In the genomic region with DNA sequence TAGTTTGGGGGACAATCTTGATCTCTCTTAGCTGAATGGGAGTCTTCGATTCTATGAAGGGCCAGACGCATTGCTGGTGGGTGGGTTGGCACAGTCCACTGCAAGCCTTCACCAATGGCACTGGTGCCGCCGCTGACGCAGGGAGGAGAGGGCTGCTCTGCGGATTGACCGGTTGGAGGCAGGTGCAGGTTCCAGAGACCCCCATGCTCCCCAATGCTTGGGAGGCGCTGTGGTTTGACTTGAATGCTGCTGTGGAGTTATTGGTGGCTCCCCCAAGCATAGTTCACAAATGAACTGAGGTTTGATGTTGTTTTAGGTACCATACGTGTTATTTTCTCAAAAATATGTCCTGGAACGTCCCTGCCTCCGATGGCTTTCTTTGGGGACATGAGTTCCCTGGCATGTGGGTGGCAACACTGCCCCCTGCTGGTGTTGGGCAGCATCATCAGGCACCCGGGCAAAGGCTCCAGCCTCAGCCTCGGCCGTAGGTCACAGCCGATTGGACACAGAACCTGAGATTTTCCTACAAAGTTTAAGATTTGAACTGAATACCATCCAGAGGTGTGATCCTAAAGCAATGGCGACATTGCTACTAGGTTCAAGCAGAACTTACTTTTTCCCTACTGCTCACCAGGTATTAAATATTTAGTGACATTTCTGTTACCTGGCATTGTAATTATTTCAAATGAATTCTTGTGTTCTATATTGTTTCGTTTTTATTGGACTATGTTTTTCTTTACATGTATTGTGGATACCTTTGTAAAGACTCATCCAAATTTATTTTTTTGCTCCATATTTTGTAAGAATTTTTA, we compare ENCODE assay signal across 8 cellular contexts.
DNase-seq lines count a peak whose midpoint lies in the region; ATAC-seq, FAIRE-seq and TF ChIP-seq lines count a peak whose summit lies in the region.

No MANE protein-coding gene starts in this region.

- H3K27ac Mint-ChIP-seq in CD4-positive, alpha-beta T cell = no peak overlapping the region
- H3K27ac Mint-ChIP-seq in natural killer cell = no peak overlapping the region
- no peak overlapping the region for H3K27ac Mint-ChIP-seq in stimulated activated effector memory CD8-positive, alpha-beta T cell treated with anti-CD3 and anti-CD28 coated beads, Interleukin-12 subunit alpha, Interleukin-12 subunit beta, amount 100 ng/mL, for 72 hours

- 19% methylated on average over 14 of the region's 17 CpGs for WGBS in esophagus muscularis mucosa

- peak; percentile 97 for TF ChIP-seq CTCF in CD4-positive, alpha-beta T cell (IDR thresholded peaks at IDR 0.05)
- TF ChIP-seq CTCF in OCI-LY1 (IDR thresholded peaks at IDR 0.05; ENCODE audit: low read length) (peak; percentile 99), esophagus muscularis mucosa (IDR thresholded peaks at IDR 0.05) (peak in 2 of 3 experiments; percentile 96 to 99), natural killer cell (IDR thresholded peaks at IDR 0.05) (peak; percentile 98)

- peaks cover 15% of the 10 kb centered on the region for H3K27me3 Mint-ChIP-seq in CD4-positive, alpha-beta T cell
- peaks cover 3 to 17% of the 10 kb centered on the region in 2 donors for H3K27me3 Mint-ChIP-seq in natural killer cell (ENCODE audit: low read depth in 2 of 2)

- POLR2A ChIA-PET in CD4-positive, alpha-beta T cell (lab: Charles Lee) = interaction anchor here (0.6 to 0.8 kb wide), 2 partner anchors 107 to 111 kb away, joined by 3 read pairs; no protein-coding TSS in a partner anchor

- H3K79me2 ChIP-seq in OCI-LY1 (ENCODE audit: insufficient read depth, low read length) = no peaks in the 10 kb centered on the region

- no peaks in the 10 kb centered on the region for H3K9me3 Mint-ChIP-seq in CD4-positive, alpha-beta T cell
- no peaks in the 10 kb centered on the region for H3K9me3 Mint-ChIP-seq in natural killer cell
- H3K9me3 Mint-ChIP-seq in stimulated activated effector memory CD8-positive, alpha-beta T cell treated with anti-CD3 and anti-CD28 coated beads, Interleukin-12 subunit alpha, Interleukin-12 subunit beta, amount 100 ng/mL, for 72 hours = no peaks in the 10 kb centered on the region

- H3K27ac ChIP-seq in CD4-positive, alpha-beta T cell (ENCODE audit: low read depth, low read length) = no peak overlapping the region
- H3K27ac ChIP-seq in OCI-LY1 (ENCODE audit: low read depth, low read length, poor library complexity, severe bottlenecking) = no peak overlapping the region
- no peak overlapping the region for H3K27ac ChIP-seq in esophagus muscularis mucosa (replicated peaks in 1 of 4)

- H3K4me3 Mint-ChIP-seq in CD4-positive, alpha-beta T cell = no peak overlapping the region
- no peak overlapping the region for H3K4me3 Mint-ChIP-seq in natural killer cell
- no peak overlapping the region for H3K4me3 Mint-ChIP-seq in stimulated activated effector memory CD8-positive, alpha-beta T cell treated with anti-CD3 and anti-CD28 coated beads, Interleukin-12 subunit alpha, Interleukin-12 subunit beta, amount 100 ng/mL, for 72 hours

- DNase-seq in CD4-positive, alpha-beta T cell = peak; percentile 56 to 81 (median 68)
- DNase-seq in GM19239 (ENCODE audit: insufficient read length, low spot score) (peak; percentile 93), activated T-cell treated with anti-CD3 and anti-CD28 coated beads for 4 hours (peak; percentile 73), esophagus muscularis mucosa (ENCODE audit: extremely low spot score) (no peak), natural killer cell (peak; percentile 74)
- peak; percentile 77 to 87 for DNase-seq in stimulated activated effector memory CD8-positive, alpha-beta T cell treated with anti-CD3 and anti-CD28 coated beads, Interleukin-12 subunit alpha, Interleukin-12 subunit beta, amount 100 ng/mL, for 72 hours (ENCODE audit: low spot score in 2 of 2)

- H3K4me3 ChIP-seq in OCI-LY1 (ENCODE audit: low read depth, low read length, poor library complexity, severe bottlenecking) = no peak overlapping the region
- no peak overlapping the region for H3K4me3 ChIP-seq in esophagus muscularis mucosa

- H3K4me2 ChIP-seq in OCI-LY1 (ENCODE audit: low read length) = no peak overlapping the region

- H3K9me2 ChIP-seq in OCI-LY1 (ENCODE audit: low read depth, low read length) = no peaks in the 10 kb centered on the region

- TF ChIP-seq EP300 in esophagus muscularis mucosa (IDR thresholded peaks at IDR 0.05) = no peak

- ATAC-seq in CD4-positive, alpha-beta T cell (ENCODE audit: poor library complexity) = peak; percentile 76
- peak; percentile 97 for ATAC-seq in HG03439 (IDR thresholded peaks at IDR 0.05; ENCODE audit: unreplicated experiment)
- peak; percentile 82 to 97 (median 94) for ATAC-seq in natural killer cell
- ATAC-seq in stimulated activated effector memory CD8-positive, alpha-beta T cell treated with anti-CD3 and anti-CD28 coated beads, Interleukin-12 subunit alpha, Interleukin-12 subunit beta, amount 100 ng/mL, for 72 hours = peak; percentile 83

- H3K4me1 Mint-ChIP-seq in CD4-positive, alpha-beta T cell (ENCODE audit: low read depth) = peaks cover 6% of the 10 kb centered on the region
- peaks cover 5 to 6% of the 10 kb centered on the region in 2 donors for H3K4me1 Mint-ChIP-seq in natural killer cell
- H3K4me1 Mint-ChIP-seq in stimulated activated effector memory CD8-positive, alpha-beta T cell treated with anti-CD3 and anti-CD28 coated beads, Interleukin-12 subunit alpha, Interleukin-12 subunit beta, amount 100 ng/mL, for 72 hours = peaks cover 12% of the 10 kb centered on the region

- no peaks in the 10 kb centered on the region for H3F3A ChIP-seq in OCI-LY1 (ENCODE audit: insufficient read depth, low read length)

- intact Hi-C loops in CD4-positive, alpha-beta T cell (cut with DNase I, micrococcal nuclease) = loop anchor here (1.0 to 10.0 kb wide), 7 partner anchors 114 to 597 kb away; no protein-coding TSS in a partner anchor
- intact Hi-C loops in esophagus muscularis mucosa (cut with DNase I) = loop anchor here (5.0 to 10.0 kb wide), 4 partner anchors 95 to 365 kb away; no protein-coding TSS in a partner anchor
- intact Hi-C loops in natural killer cell (cut with micrococcal nuclease) = loop anchor here (1.0 to 10.0 kb wide), 4 partner anchors 136 to 1405 kb away; no protein-coding TSS in a partner anchor

- H3K36me3 Mint-ChIP-seq in CD4-positive, alpha-beta T cell (ENCODE audit: low read depth) = no peaks in the 10 kb centered on the region
- no peaks in the 10 kb centered on the region for H3K36me3 Mint-ChIP-seq in natural killer cell
- no peaks in the 10 kb centered on the region for H3K36me3 Mint-ChIP-seq in stimulated activated effector memory CD8-positive, alpha-beta T cell treated with anti-CD3 and anti-CD28 coated beads, Interleukin-12 subunit alpha, Interleukin-12 subunit beta, amount 100 ng/mL, for 72 hours

- no peak overlapping the region for H3K9ac ChIP-seq in OCI-LY1 (ENCODE audit: low read length)

- H3K36me3 ChIP-seq in OCI-LY1 (ENCODE audit: insufficient read depth, low read length) (no peaks in the 10 kb centered on the region), esophagus muscularis mucosa (no peaks in the 10 kb centered on the region)

- H3K27me3 ChIP-seq in CD4-positive, alpha-beta T cell (ENCODE audit: control insufficient read depth, insufficient read depth, low read length) = no peaks in the 10 kb centered on the region
- H3K27me3 ChIP-seq in OCI-LY1 (ENCODE audit: insufficient read depth, low read length) = 0 out of 2 replicates have a peak, but pooled peaks cover 4% of the 10 kb centered on the region
- H3K27me3 ChIP-seq in esophagus muscularis mucosa = no peaks in the 10 kb centered on the region

- H3K4me1 ChIP-seq in OCI-LY1 (ENCODE audit: insufficient read depth, low read length, severe bottlenecking) = peaks cover 3% of the 10 kb centered on the region
- H3K4me1 ChIP-seq in esophagus muscularis mucosa = peaks cover 4 to 7% (median 6%) of the 10 kb centered on the region in 4 donors

- no peaks in the 10 kb centered on the region for H4K20me1 ChIP-seq in OCI-LY1 (ENCODE audit: insufficient read depth, low read length)

- no peak for TF ChIP-seq POLR2A in esophagus muscularis mucosa (IDR thresholded peaks at IDR 0.05; ENCODE audit: low read depth)

- no peaks in the 10 kb centered on the region for H3K9me3 ChIP-seq in CD4-positive, alpha-beta T cell (ENCODE audit: control insufficient read depth, low read length)
- H3K9me3 ChIP-seq in OCI-LY1 (ENCODE audit: low read length) (no peaks in the 10 kb centered on the region), esophagus muscularis mucosa (no peaks in the 10 kb centered on the region)

- FAIRE-seq in GM19239 (lab: Jason Lieb, UNC) = peak; percentile 92

- CTCF ChIA-PET in CD4-positive, alpha-beta T cell (lab: Charles Lee) = interaction anchor here (0.9 kb wide), 1 partner anchor 136 kb away, joined by 4 read pairs; no protein-coding TSS in a partner anchor

- H2AFZ ChIP-seq in OCI-LY1 (ENCODE audit: low read length) = no peak overlapping the region
